Comparison of ENCODE assay signal across 23 cellular contexts in the genomic region with DNA sequence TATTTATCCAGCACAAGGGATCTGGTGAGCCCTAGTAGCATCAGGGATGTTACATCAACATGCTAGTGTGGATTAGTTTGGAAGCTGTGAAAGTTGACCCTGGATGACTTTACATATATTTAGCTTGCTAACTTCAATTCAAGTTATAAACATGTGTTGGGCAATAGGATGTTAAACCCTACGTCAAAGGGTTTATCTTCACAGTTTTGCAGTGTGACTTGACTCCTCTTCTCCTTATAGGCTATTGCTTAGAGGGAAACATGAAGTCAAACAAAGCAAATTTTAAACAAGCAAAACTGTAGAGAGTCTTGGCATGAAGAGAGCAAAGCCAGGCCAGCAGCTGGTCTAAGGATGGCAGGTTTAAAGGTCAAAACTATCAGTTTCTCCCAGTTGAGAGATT.
"Had no signal": no experiment of that assay in that cellular context is flagged by ENCODE, and none has a peak within 500 bp of the region (broad histone marks: within the 10 kb centered on the region; RNA-seq: fewer than 3 reads in every experiment).

No MANE protein-coding gene starts in this region.

- H3K27ac Mint-ChIP-seq: activated B cell treated with CpG ODN at 0.5 μM for 24 hours; activated CD4-positive, alpha-beta memory T cell treated with anti-CD3 and anti-CD28 coated beads, Interleukin-2, amount 10 ng/mL, durations not matched to agents 7 days and 5 days; activated T-helper 17 cell treated with anti-CD3 and anti-CD28 coated beads, Interleukin-2, amount 50 U/mL, for 72 hours; progenitor cell of endocrine pancreas; stimulated activated naive CD8-positive, alpha-beta T cell treated with anti-CD3 and anti-CD28 coated beads, Interleukin-15, Interleukin-2, amounts not matched to agents 100 ng/mL and 50 ng/mL, for 24 hours; T-helper 2 cell treated with Interferon-gamma antibody and Interleukin-4, amounts not matched to agents 5 μg/mL and 100 μg/mL, for 36 hours had no signal

- H3K27me3 ChIP-seq: brain microvascular endothelial cell, foreskin keratinocyte, tibial nerve, uterus had no signal

- H3K9me3 ChIP-seq: left ventricle myocardium inferior, right atrium auricular region, tibial nerve, uterus had no signal

- H3K9me3 Mint-ChIP-seq: activated B cell treated with CpG ODN at 0.5 μM for 24 hours; activated CD4-positive, alpha-beta memory T cell treated with anti-CD3 and anti-CD28 coated beads, Interleukin-2, amount 10 ng/mL, durations not matched to agents 7 days and 5 days; activated T-helper 17 cell treated with anti-CD3 and anti-CD28 coated beads, Interleukin-2, amount 50 U/mL, for 72 hours; central memory CD8-positive, alpha-beta T cell; neural crest cell; stimulated activated naive CD8-positive, alpha-beta T cell treated with anti-CD3 and anti-CD28 coated beads, Interleukin-15, Interleukin-2, amounts not matched to agents 100 ng/mL and 50 ng/mL, for 24 hours; T-helper 2 cell treated with Interferon-gamma antibody and Interleukin-4, amounts not matched to agents 5 μg/mL and 100 μg/mL, for 36 hours had no signal

- H3K27ac ChIP-seq: brain microvascular endothelial cell, foreskin keratinocyte, left ventricle myocardium inferior, right atrium auricular region, skin epidermis, tibial nerve, uterus had no signal

- H3K4me3 ChIP-seq: left ventricle myocardium inferior, right atrium auricular region, skin epidermis, tibial nerve, uterus had no signal

- ATAC-seq: activated T-helper 17 cell treated with anti-CD3 and anti-CD28 coated beads, Interleukin-2, amount 50 U/mL, for 72 hours; esophagus mucosa; foreskin keratinocyte had no signal

- H3K27me3 Mint-ChIP-seq: activated B cell treated with CpG ODN at 0.5 μM for 24 hours; activated CD4-positive, alpha-beta memory T cell treated with anti-CD3 and anti-CD28 coated beads, Interleukin-2, amount 10 ng/mL, durations not matched to agents 7 days and 5 days; activated T-helper 17 cell treated with anti-CD3 and anti-CD28 coated beads, Interleukin-2, amount 50 U/mL, for 72 hours; central memory CD8-positive, alpha-beta T cell; stimulated activated naive CD8-positive, alpha-beta T cell treated with anti-CD3 and anti-CD28 coated beads, Interleukin-15, Interleukin-2, amounts not matched to agents 100 ng/mL and 50 ng/mL, for 24 hours had no signal

- H3K4me1 Mint-ChIP-seq: neural crest cell had no signal

- H3K36me3 ChIP-seq: brain microvascular endothelial cell, left ventricle myocardium inferior, right atrium auricular region, tibial nerve, uterus had no signal

- DNase-seq: activated B cell treated with CpG ODN at 0.5 μM for 24 hours; activated CD4-positive, alpha-beta memory T cell treated with anti-CD3 and anti-CD28 coated beads, Interleukin-2, amount 10 ng/mL, durations not matched to agents 7 days and 5 days; activated CD4-positive, alpha-beta T cell treated with anti-CD3 and anti-CD28 coated beads for 4 hours; activated naive CD4-positive, alpha-beta T cell; activated T-cell treated with anti-CD3 and anti-CD28 coated beads, Interleukin-2, amount 50 U/mL, for 1 hour; aorta; brain microvascular endothelial cell; cortex of kidney; effector CD8-positive, alpha-beta T cell; foreskin keratinocyte; left ventricle myocardium inferior; mammary epithelial cell; uterus had no signal

- H3K4me3 Mint-ChIP-seq: activated B cell treated with CpG ODN at 0.5 μM for 24 hours; activated CD4-positive, alpha-beta memory T cell treated with anti-CD3 and anti-CD28 coated beads, Interleukin-2, amount 10 ng/mL, durations not matched to agents 7 days and 5 days; activated T-helper 17 cell treated with anti-CD3 and anti-CD28 coated beads, Interleukin-2, amount 50 U/mL, for 72 hours; central memory CD8-positive, alpha-beta T cell; neural crest cell; stimulated activated naive CD8-positive, alpha-beta T cell treated with anti-CD3 and anti-CD28 coated beads, Interleukin-15, Interleukin-2, amounts not matched to agents 100 ng/mL and 50 ng/mL, for 24 hours; T-helper 2 cell treated with Interferon-gamma antibody and Interleukin-4, amounts not matched to agents 5 μg/mL and 100 μg/mL, for 36 hours had no signal

- H3K4me1 ChIP-seq: left ventricle myocardium inferior, right atrium auricular region, tibial nerve, uterus had no signal
